ENCODE assay signal across 21 cellular contexts in genomic region chr3:177804646-177805045, GRCh38.
"Had no signal": no experiment of that assay in that cellular context is flagged by ENCODE, and none has a peak within 500 bp of the region (broad histone marks: within the 10 kb centered on the region; RNA-seq: fewer than 3 reads in every experiment).

No MANE protein-coding gene starts in this region.

- H3K27ac Mint-ChIP-seq: activated B cell treated with CpG ODN at 0.5 μM for 24 hours; activated CD4-positive, alpha-beta memory T cell treated with anti-CD3 and anti-CD28 coated beads for 36 hours; activated CD4-positive, alpha-beta T cell treated with anti-CD3 and anti-CD28 coated beads, Interleukin-2, amount 10 ng/mL, durations not matched to agents 24 days and 14 days; activated naive CD8-positive, alpha-beta T cell treated with anti-CD3 and anti-CD28 coated beads for 36 hours; T-helper 17 cell had no signal

- H3K9me3 Mint-ChIP-seq: activated B cell treated with CpG ODN at 0.5 μM for 24 hours; activated CD4-positive, alpha-beta memory T cell treated with anti-CD3 and anti-CD28 coated beads for 36 hours; activated naive CD8-positive, alpha-beta T cell treated with anti-CD3 and anti-CD28 coated beads for 36 hours; activated T-cell treated with anti-CD3 and anti-CD28 coated beads, Interleukin-2, amount 50 U/mL, for 4 hours had no signal

- H3K27me3 Mint-ChIP-seq: activated B cell treated with CpG ODN at 0.5 μM for 24 hours; activated CD4-positive, alpha-beta memory T cell treated with anti-CD3 and anti-CD28 coated beads for 36 hours; activated CD4-positive, alpha-beta T cell treated with anti-CD3 and anti-CD28 coated beads, Interleukin-2, amount 10 ng/mL, durations not matched to agents 24 days and 14 days; activated naive CD8-positive, alpha-beta T cell treated with anti-CD3 and anti-CD28 coated beads for 36 hours had no signal

- DNase-seq: activated B cell treated with CpG ODN at 0.5 μM for 24 hours; activated CD4-positive, alpha-beta memory T cell treated with anti-CD3 and anti-CD28 coated beads for 36 hours; activated CD4-positive, alpha-beta T cell treated with anti-CD3 and anti-CD28 coated beads for 1 hour; activated CD4-positive, alpha-beta T cell treated with anti-CD3 and anti-CD28 coated beads, Interleukin-2, amount 10 ng/mL, durations not matched to agents 24 days and 14 days; activated CD8-positive, alpha-beta memory T cell treated with anti-CD3 and anti-CD28 coated beads for 24 hours; activated effector memory CD4-positive, alpha-beta T cell treated with anti-CD3 and anti-CD28 coated beads, Interleukin-2, amount 50 U/mL, for 16 hours; activated naive CD4-positive, alpha-beta T cell treated with Interleukin-2 at 50 U/mL for 16 hours; activated naive CD8-positive, alpha-beta T cell treated with anti-CD3 and anti-CD28 coated beads for 36 hours; activated T-cell treated with anti-CD3 and anti-CD28 coated beads, Interleukin-2, amount 50 U/mL, for 4 hours; Karpas-422; NCI-H1048; NCI-H146; NCI-H187 treated with DMSO at 0.1 percent for 48 hours; NCI-H2081 treated with DMSO at 0.1 percent for 48 hours; NCI-H446; NCI-H524; PC-3; SHP77 treated with DMSO at 0.1 percent for 48 hours; T-helper 17 cell; T-helper 9 cell had no signal

- H3K4me3 ChIP-seq: K562 had no signal

- ATAC-seq: activated T-cell treated with anti-CD3 and anti-CD28 coated beads, Interleukin-2, amount 50 U/mL, for 4 hours; K562; PC-3; T-helper 17 cell had no signal

- H3K4me1 Mint-ChIP-seq: activated B cell treated with CpG ODN at 0.5 μM for 24 hours had no signal

- H3K36me3 Mint-ChIP-seq: activated CD4-positive, alpha-beta memory T cell treated with anti-CD3 and anti-CD28 coated beads for 36 hours; activated naive CD8-positive, alpha-beta T cell treated with anti-CD3 and anti-CD28 coated beads for 36 hours had no signal

- H3K4me3 Mint-ChIP-seq: activated B cell treated with CpG ODN at 0.5 μM for 24 hours; activated CD4-positive, alpha-beta memory T cell treated with anti-CD3 and anti-CD28 coated beads for 36 hours; activated CD4-positive, alpha-beta T cell treated with anti-CD3 and anti-CD28 coated beads, Interleukin-2, amount 10 ng/mL, durations not matched to agents 24 days and 14 days; activated naive CD8-positive, alpha-beta T cell treated with anti-CD3 and anti-CD28 coated beads for 36 hours; activated T-cell treated with anti-CD3 and anti-CD28 coated beads, Interleukin-2, amount 50 U/mL, for 4 hours; T-helper 17 cell had no signal
